ENCODE assay signal across 16 cellular contexts in the genomic region with DNA sequence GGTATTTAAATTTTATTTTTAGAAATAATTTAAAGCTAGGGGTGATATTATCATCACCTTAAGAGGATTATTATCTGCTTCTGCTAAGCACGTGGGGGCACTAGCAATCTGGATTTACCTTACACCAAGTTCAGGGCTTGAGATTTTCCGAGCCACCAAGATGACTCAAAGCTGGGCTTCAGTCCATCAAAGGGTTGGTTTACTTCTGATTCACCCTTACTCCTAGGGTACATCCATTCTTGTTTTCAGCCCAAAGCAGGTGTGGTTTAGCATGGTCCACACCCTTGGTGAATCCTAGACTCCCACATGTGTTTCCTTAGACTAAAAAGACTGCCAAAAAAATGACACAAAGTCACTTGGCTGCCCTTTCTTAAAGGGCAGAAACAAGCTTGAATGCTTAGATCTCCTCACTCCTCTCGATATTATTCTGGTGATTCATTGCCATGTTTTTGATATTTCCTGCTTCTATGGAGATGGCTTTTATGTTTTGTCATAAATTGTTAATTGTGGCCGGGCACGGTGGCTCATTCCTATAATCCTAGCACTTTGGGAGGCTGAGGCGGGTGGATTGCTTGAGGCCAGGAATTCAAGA. TPM values are rescaled to one million over a fixed set of nuclear protein-coding genes. Genes with fewer than 3 reads are reported as not detected.
A peak's percentile ranks its signal among the peaks of the same experiment; 100 is the strongest.
DNase-seq lines count a peak whose midpoint lies in the region; ATAC-seq and TF ChIP-seq lines count a peak whose summit lies in the region.
"Had no signal": no experiment of that assay in that cellular context is flagged by ENCODE, and none has a peak within 500 bp of the region (broad histone marks: within the 10 kb centered on the region; RNA-seq: fewer than 3 reads in every experiment).

No MANE protein-coding gene starts in this region.

- H3K9ac ChIP-seq in mesenchymal stem cell (ENCODE audit: low read length), result peak overlapping the region; percentile 57
- H3K9ac ChIP-seq: parathyroid adenoma had no signal

- H3K27me3 Mint-ChIP-seq in progenitor cell of endocrine pancreas, result peaks cover 26% of the 10 kb centered on the region

- no peak overlapping the region for H3K4me3 Mint-ChIP-seq in progenitor cell of endocrine pancreas (ENCODE audit: low read depth)
- H3K4me3 Mint-ChIP-seq: activated T-cell treated with anti-CD3 and anti-CD28 coated beads, Interleukin-2, amount 50 U/mL, for 4 hours had no signal

- DNase-seq in D341Med (ENCODE audit: low spot score) (peak; percentile 9), LoVo (ENCODE audit: low spot score) (peak; percentile 73), cardiac fibroblast (ENCODE audit: low read depth in 2 of 2) (peak; percentile 67 to 95), mesenchymal stem cell (no peak), progenitor cell of endocrine pancreas (ENCODE audit: low spot score, unreplicated experiment) (no peak), cerebellum (ENCODE audit: low spot score) (no peak)
- DNase-seq: activated T-cell treated with anti-CD3 and anti-CD28 coated beads, Interleukin-2, amount 50 U/mL, for 4 hours; Caco-2; caudate nucleus; heart right ventricle; stimulated activated CD4-positive, alpha-beta T cell treated with anti-CD3 and anti-CD28 coated beads, Interleukin-4, amount 100 ng/mL, for 24 hours; WERI-Rb-1 had no signal

- H3K4me1 Mint-ChIP-seq in progenitor cell of endocrine pancreas (ENCODE audit: low read depth), result no peaks in the 10 kb centered on the region

- ATAC-seq in HG03521 (IDR thresholded peaks at IDR 0.05; ENCODE audit: unreplicated experiment), result no peak
- ATAC-seq in GM21717 (IDR thresholded peaks at IDR 0.05; ENCODE audit: unreplicated experiment), result no peak
- ATAC-seq: activated T-cell treated with anti-CD3 and anti-CD28 coated beads, Interleukin-2, amount 50 U/mL, for 4 hours; heart right ventricle had no signal

- no peak overlapping the region for H2BK5ac ChIP-seq in mesenchymal stem cell (ENCODE audit: low read depth, low read length, poor library complexity, severe bottlenecking)

- no peak overlapping the region for H4K91ac ChIP-seq in mesenchymal stem cell (ENCODE audit: low read length)

- no peaks in the 10 kb centered on the region for H3K36me3 ChIP-seq in mesenchymal stem cell (ENCODE audit: control insufficient read depth in 1 of 2, insufficient read depth in 2 of 2, low read depth in 1 of 2, low read length in 2 of 2)
- H3K36me3 ChIP-seq: heart right ventricle, WERI-Rb-1 had no signal

- H3K79me1 ChIP-seq in mesenchymal stem cell (replicated peaks; ENCODE audit: low read length, poor library complexity, severe bottlenecking), result no peaks in the 10 kb centered on the region

- H3K4me3 ChIP-seq in cardiac fibroblast (replicated peaks in 1 of 2; ENCODE audit: low read depth in 2 of 2, low read length in 2 of 2) (no peak overlapping the region), mesenchymal stem cell (ENCODE audit: insufficient read depth in 1 of 2, low read depth in 1 of 2, low read length in 2 of 2) (no peak overlapping the region)
- H3K4me3 ChIP-seq: heart right ventricle had no signal

- H2AK5ac ChIP-seq in mesenchymal stem cell (ENCODE audit: low read length, severe bottlenecking), result no peak overlapping the region

- no peak overlapping the region for H3K14ac ChIP-seq in mesenchymal stem cell (ENCODE audit: low read length in 2 of 2)

- H2BK12ac ChIP-seq in mesenchymal stem cell (ENCODE audit: low read length in 2 of 2), result no peak overlapping the region

- H3K27me3 ChIP-seq in mesenchymal stem cell (ENCODE audit: control insufficient read depth in 1 of 2, insufficient read depth in 1 of 2, low read length in 2 of 2), result no peaks in the 10 kb centered on the region

- H3K23ac ChIP-seq in mesenchymal stem cell (ENCODE audit: low read length in 2 of 2), result no peak overlapping the region

- H2AFZ ChIP-seq in mesenchymal stem cell (ENCODE audit: low read depth, low read length), result no peak overlapping the region
- H2AFZ ChIP-seq: parathyroid adenoma had no signal

- H3K18ac ChIP-seq in mesenchymal stem cell (ENCODE audit: low read depth in 1 of 2, low read length in 2 of 2), result no peak overlapping the region

- peaks cover 26% of the 10 kb centered on the region for H3K9me3 Mint-ChIP-seq in progenitor cell of endocrine pancreas (ENCODE audit: low read depth)

- no peak overlapping the region for H2BK15ac ChIP-seq in mesenchymal stem cell (ENCODE audit: low read depth, poor library complexity, severe bottlenecking)

- no peak overlapping the region for H3K4ac ChIP-seq in mesenchymal stem cell (ENCODE audit: low read depth in 1 of 2, low read length in 2 of 2)

- H2BK120ac ChIP-seq in mesenchymal stem cell (ENCODE audit: low read depth, low read length), result no peak overlapping the region

- no peak overlapping the region for H4K8ac ChIP-seq in mesenchymal stem cell (ENCODE audit: low read length)

- H3K9me3 ChIP-seq in mesenchymal stem cell (ENCODE audit: control insufficient read depth, low read length), result peaks cover 23% of the 10 kb centered on the region
- H3K9me3 ChIP-seq: Caco-2 had no signal

- H3K27ac ChIP-seq in mesenchymal stem cell (ENCODE audit: low read length, poor library complexity, severe bottlenecking), result no peak overlapping the region
- H3K27ac ChIP-seq: heart right ventricle, parathyroid adenoma, WERI-Rb-1 had no signal

- no peaks in the 10 kb centered on the region for H3K4me1 ChIP-seq in mesenchymal stem cell (ENCODE audit: control insufficient read depth, insufficient read depth, low read depth, low read length)
- H3K4me1 ChIP-seq: Caco-2, heart right ventricle, parathyroid adenoma had no signal

- H3K27ac Mint-ChIP-seq in progenitor cell of endocrine pancreas, result no peak overlapping the region

- WGBS in mesenchymal stem cell, result 77% methylated on average over 6 of the region's 6 CpGs

- no peak overlapping the region for H3K4me2 ChIP-seq in mesenchymal stem cell (ENCODE audit: low read length, poor library complexity, severe bottlenecking)

- peaks cover 2% of the 10 kb centered on the region for H3K36me3 Mint-ChIP-seq in progenitor cell of endocrine pancreas (ENCODE audit: insufficient read depth)

- TF ChIP-seq CTCF in cardiac fibroblast (IDR thresholded peaks at IDR 0.05; ENCODE audit: low read depth, low read length) (no peak), progenitor cell of endocrine pancreas (IDR thresholded peaks at IDR 0.05; ENCODE audit: unreplicated experiment) (no peak)

RNA-seq across cellular contexts. Expression of gene PRSS38, which starts 9.8 kb away (rescaled TPM):
- polyA plus RNA-seq in mesenchymal stem cell (2013, experiment 1 of 2), result not detected
- polyA plus RNA-seq in mesenchymal stem cell (2013, experiment 2 of 2), result not detected
- total RNA-seq in progenitor cell of endocrine pancreas (not detected in 2 replicates), cerebellum (not detected)
- total RNA-seq: activated T-cell treated with anti-CD3 and anti-CD28 coated beads, Interleukin-2, amount 50 U/mL, for 4 hours; Caco-2; heart right ventricle; lung microvascular endothelial cell had no signal
- polyA plus RNA-seq: heart right ventricle had no signal

Comparison
In these comparisons a context has a peak if more than half of its experiments do, and no peak if none do; other contexts are left out.
1. DNase-seq: peak in D341Med (single experiment), LoVo (single experiment) and cardiac fibroblast (2 of 2); none in mesenchymal stem cell (single experiment), progenitor cell of endocrine pancreas (single experiment) and cerebellum (single experiment).